17 cellular contexts compared by ENCODE assay signal in the genomic region with DNA sequence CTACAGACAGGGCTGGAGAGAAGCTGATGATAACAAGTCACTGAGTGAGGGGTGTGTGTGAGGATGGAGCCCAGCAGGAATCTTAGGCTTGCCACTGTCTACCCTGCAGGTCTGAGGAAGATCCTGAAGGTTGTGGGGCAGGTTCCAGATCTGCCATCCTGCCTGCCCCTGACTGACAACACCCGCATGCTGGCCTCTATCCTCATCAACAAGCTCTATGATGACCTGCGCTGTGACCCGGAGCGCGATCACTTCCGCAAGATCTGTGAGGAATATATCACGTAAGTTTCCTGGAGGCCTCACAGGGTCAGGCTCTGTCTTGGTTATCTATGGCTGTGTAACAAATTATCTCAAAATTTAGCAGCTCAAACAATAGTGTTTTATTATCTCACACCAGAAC. TPM values are rescaled to one million over a fixed set of nuclear protein-coding genes. Genes with fewer than 3 reads are reported as not detected.
A peak's percentile ranks its signal among the peaks of the same experiment; 100 is the strongest.
DNase-seq lines count a peak whose midpoint lies in the region; ATAC-seq, FAIRE-seq and TF ChIP-seq lines count a peak whose summit lies in the region.
"Had no signal": no experiment of that assay in that cellular context is flagged by ENCODE, and none has a peak within 500 bp of the region (broad histone marks: within the 10 kb centered on the region; RNA-seq: fewer than 3 reads in every experiment).

No MANE protein-coding gene starts in this region.

- no peaks in the 10 kb centered on the region for H3K36me3 ChIP-seq in CD4-positive, alpha-beta memory T cell (ENCODE audit: insufficient read depth, low read length)
- H3K36me3 ChIP-seq in bronchial epithelial cell (ENCODE audit: control insufficient read depth, insufficient read depth, low read length), result no peaks in the 10 kb centered on the region
- no peaks in the 10 kb centered on the region for H3K36me3 ChIP-seq in testis (ENCODE audit: low read depth, missing control alignments)
- H3K36me3 ChIP-seq in mammary epithelial cell (ENCODE audit: insufficient read depth, low read length), result no peaks in the 10 kb centered on the region
- no peaks in the 10 kb centered on the region for H3K36me3 ChIP-seq in MM.1S (replicated peaks; ENCODE audit: insufficient read depth, low read length)
- H3K36me3 ChIP-seq: BLaER1 had no signal

- FAIRE-seq in bronchial epithelial cell (lab: Jason Lieb, UNC), result peak; percentile 28
- FAIRE-seq: G401.6, GM12891 had no signal

- POLR2A ChIA-PET in CD4-positive, alpha-beta memory T cell (lab: Charles Lee; ENCODE audit: partially characterized antibody), result interaction anchor here (6.3 to 12.0 kb wide), 2 partner anchors 78 to 371 kb away, joined by 37 to 117 read pairs; partner anchors contain the start of genes SLFN12L and SLFN5

- ATAC-seq in HG02840 (IDR thresholded peaks at IDR 0.05; ENCODE audit: low FRiP score, unreplicated experiment), result no peak

- no peak overlapping the region for H3K27ac ChIP-seq in CD4-positive, alpha-beta memory T cell (ENCODE audit: low read depth, low read length)
- H3K27ac ChIP-seq in testis, result no peak overlapping the region
- no peak overlapping the region for H3K27ac ChIP-seq in mammary epithelial cell (ENCODE audit: insufficient read depth, low read depth, low read length)
- H3K27ac ChIP-seq in MM.1S (ENCODE audit: low read length), result no peak overlapping the region
- H3K27ac ChIP-seq: BLaER1, GM23248 had no signal

- no peaks in the 10 kb centered on the region for H3K27me3 Mint-ChIP-seq in CD4-positive, alpha-beta memory T cell
- peaks cover 37% of the 10 kb centered on the region for H3K27me3 Mint-ChIP-seq in nephron progenitor cell (ENCODE audit: low read depth, poor library complexity)

- no peaks in the 10 kb centered on the region for H3F3A ChIP-seq in MM.1S (ENCODE audit: insufficient read depth, low read length)

- no peak overlapping the region for H3K4me3 Mint-ChIP-seq in CD4-positive, alpha-beta memory T cell
- no peak overlapping the region for H3K4me3 Mint-ChIP-seq in nephron progenitor cell

- H3K4me1 Mint-ChIP-seq in CD4-positive, alpha-beta memory T cell, result peaks cover 37 to 78% (median 55%) of the 10 kb centered on the region in 4 donors
- H3K4me1 Mint-ChIP-seq in nephron progenitor cell, result no peaks in the 10 kb centered on the region

- H3K4me3 ChIP-seq in CD4-positive, alpha-beta memory T cell (ENCODE audit: low read length in 2 of 2), result no peak overlapping the region
- H3K4me3 ChIP-seq in bronchial epithelial cell (ENCODE audit: low read depth, low read length) (no peak overlapping the region), testis (no peak overlapping the region), mammary epithelial cell (replicated peaks in 1 of 3; ENCODE audit: insufficient read depth in 1 of 3, low read depth in 2 of 3, low read length in 3 of 3) (no peak overlapping the region), MM.1S (ENCODE audit: low read length) (no peak overlapping the region)
- H3K4me3 ChIP-seq: BLaER1, GM23248 had no signal

- H4K20me1 ChIP-seq in mammary epithelial cell (ENCODE audit: insufficient read depth, low read length), result no peaks in the 10 kb centered on the region
- no peaks in the 10 kb centered on the region for H4K20me1 ChIP-seq in MM.1S (ENCODE audit: insufficient read depth, low read length)
- H4K20me1 ChIP-seq: BLaER1 had no signal

- H3K9me3 ChIP-seq in CD4-positive, alpha-beta memory T cell (ENCODE audit: control insufficient read depth in 1 of 2, low read length in 2 of 2), result no peaks in the 10 kb centered on the region
- H3K9me3 ChIP-seq in testis (no peaks in the 10 kb centered on the region), mammary epithelial cell (replicated peaks; ENCODE audit: insufficient read depth, low read length) (no peaks in the 10 kb centered on the region), MM.1S (replicated peaks; ENCODE audit: insufficient read depth, low read length) (no peaks in the 10 kb centered on the region)
- H3K9me3 ChIP-seq: BLaER1 had no signal

- H3K79me2 ChIP-seq in mammary epithelial cell (ENCODE audit: insufficient read depth, low read length), result no peaks in the 10 kb centered on the region
- no peaks in the 10 kb centered on the region for H3K79me2 ChIP-seq in MM.1S (ENCODE audit: low read length)

- no TSS peak for BruUV-seq in mammary epithelial cell (replicated peaks; lab: Mats Ljungman, UMichigan)

- dilution Hi-C loops in mammary epithelial cell (cut with HindIII; ENCODE audit: low sequenced_read_pairs), result no loop called here

- H3K4me2 ChIP-seq in mammary epithelial cell (ENCODE audit: insufficient read depth, low read depth, low read length) (no peak overlapping the region), MM.1S (ENCODE audit: low read depth, low read length) (no peak overlapping the region)
- H3K4me2 ChIP-seq: BLaER1 had no signal

- no peak for TF ChIP-seq POLR2A in testis (IDR thresholded peaks at IDR 0.05)

- no peak overlapping the region for H3K9ac ChIP-seq in mammary epithelial cell (ENCODE audit: insufficient read depth, low read length)
- no peak overlapping the region for H3K9ac ChIP-seq in MM.1S (ENCODE audit: low read length)
- H3K9ac ChIP-seq: BLaER1, GM23248 had no signal

- H3K9me2 ChIP-seq in MM.1S (replicated peaks; ENCODE audit: insufficient read depth, low read length), result no peaks in the 10 kb centered on the region

- peak overlapping the region in 6 of 7 donors; percentile 8 to 94 (median 50) for H3K27ac Mint-ChIP-seq in CD4-positive, alpha-beta memory T cell
- H3K27ac Mint-ChIP-seq in nephron progenitor cell, result peak overlapping the region; percentile 68

- H2AFZ ChIP-seq in mammary epithelial cell (ENCODE audit: low read depth, low read length) (no peak overlapping the region), MM.1S (ENCODE audit: low read length) (no peak overlapping the region)
- H2AFZ ChIP-seq: GM23248 had no signal

- DNase-seq in CD4-positive, alpha-beta memory T cell, result no peak
- DNase-seq in bronchial epithelial cell (ENCODE audit: low read depth) (no peak), nephron progenitor cell (no peak), testis (peak; percentile 25), mammary epithelial cell (no peak), MM.1S (no peak)
- DNase-seq: 8988T, AML-193, DMS153, DMS79 treated with DMSO at 0.1 percent for 48 hours, EL, GM23248, H7 had no signal

- H3K9me3 Mint-ChIP-seq in CD4-positive, alpha-beta memory T cell, result no peaks in the 10 kb centered on the region
- no peaks in the 10 kb centered on the region for H3K9me3 Mint-ChIP-seq in nephron progenitor cell

- in situ Hi-C loops in mammary epithelial cell (cut with MboI; ENCODE audit: low sequenced_read_pairs in 2 of 2), result loop anchor here (10.0 to 25.0 kb wide), 2 partner anchors 151 to 573 kb away; partner anchors contain the start of gene RASL10B (in 2 of the 2)

- 88 to 95% methylated on average over 7 of the region's 7 CpGs for WGBS in testis, 2 donors
- 94% methylated on average over 6 of the region's 7 CpGs for WGBS in mammary epithelial cell (ENCODE audit: low coverage, missing lambda C conversion rate)

- intact Hi-C loops in CD4-positive, alpha-beta memory T cell (cut with micrococcal nuclease), result loop anchor here (5.0 kb wide), 1 partner anchor 323 kb away; no protein-coding TSS in a partner anchor
- intact Hi-C loops in testis (cut with DNase I; ENCODE audit: low total_unique reads), result no loop called here
- intact Hi-C loops in mammary epithelial cell (cut with micrococcal nuclease), result no loop called here

- H3K36me3 Mint-ChIP-seq in CD4-positive, alpha-beta memory T cell, result no peaks in the 10 kb centered on the region
- no peaks in the 10 kb centered on the region for H3K36me3 Mint-ChIP-seq in nephron progenitor cell (ENCODE audit: low read depth)

- peaks cover 54% of the 10 kb centered on the region for H3K4me1 ChIP-seq in CD4-positive, alpha-beta memory T cell (ENCODE audit: insufficient read depth, low read length)
- H3K4me1 ChIP-seq in testis (no peaks in the 10 kb centered on the region), mammary epithelial cell (ENCODE audit: insufficient read depth, low read length) (peaks cover 40% of the 10 kb centered on the region), MM.1S (ENCODE audit: low read length) (no peaks in the 10 kb centered on the region)
- H3K4me1 ChIP-seq: BLaER1 had no signal

- H3K27me3 ChIP-seq in CD4-positive, alpha-beta memory T cell (ENCODE audit: insufficient read depth, low read length), result no peaks in the 10 kb centered on the region
- H3K27me3 ChIP-seq in bronchial epithelial cell (ENCODE audit: control insufficient read depth, insufficient read depth, low read length) (no peaks in the 10 kb centered on the region), testis (no peaks in the 10 kb centered on the region), mammary epithelial cell (ENCODE audit: insufficient read depth, low read length) (no peaks in the 10 kb centered on the region), MM.1S (replicated peaks; ENCODE audit: insufficient read depth, low read length) (no peaks in the 10 kb centered on the region)
- H3K27me3 ChIP-seq: BLaER1 had no signal

- TF ChIP-seq CTCF in bronchial epithelial cell (IDR thresholded peaks at IDR 0.05; ENCODE audit: insufficient read depth, low read length, severe bottlenecking) (no peak), nephron progenitor cell (IDR thresholded peaks at IDR 0.05) (no peak), testis (IDR thresholded peaks at IDR 0.05) (no peak), mammary epithelial cell (conservative IDR thresholded peaks at IDR 0.05 in 1 of 2, IDR thresholded peaks at IDR 0.05 in 1 of 2; ENCODE audit: extremely low read depth in 1 of 2, insufficient read depth in 1 of 2, low read depth in 1 of 2, low read length in 2 of 2) (no peak), MM.1S (IDR thresholded peaks at IDR 0.05; ENCODE audit: low read length) (no peak)

- CTCF ChIA-PET in CD4-positive, alpha-beta memory T cell (lab: Charles Lee; ENCODE audit: partially characterized antibody), result interaction anchor here (1.7 to 9.7 kb wide), 2 partner anchors 23 to 373 kb away, joined by 4 to 111 read pairs; partner anchors contain the start of genes NLE1 and SLFN12L
- CTCF ChIA-PET in mammary epithelial cell (lab: Charles Lee; ENCODE audit: low non-redundant PET), result no interaction called here

RNA-seq across cellular contexts. Expression of gene UNC45B, which starts 16.3 kb away (rescaled TPM):
- total RNA-seq in CD4-positive, alpha-beta memory T cell, result under 1 TPM; 0.69 to 0.73 TPM
- under 1 TPM; 0.13 to 0.58 TPM for polyA plus RNA-seq in CD4-positive, alpha-beta memory T cell
- not detected in 2 replicates for total RNA-seq in bronchial epithelial cell
- total RNA-seq in testis, result 1 to 10 TPM in 1 of 2 donors, under 1 TPM in 1; 0.68 to 1.1 TPM
- 2.2 TPM for polyA plus RNA-seq in testis (ENCODE audit: insufficient read depth, low read depth, low replicate concordance)
- under 1 TPM; under 0.01 to 0.19 TPM for total RNA-seq in mammary epithelial cell
- polyA plus RNA-seq in mammary epithelial cell, result 0.06 TPM
- polyA minus RNA-seq in mammary epithelial cell, result not detected
- total RNA-seq: GM23248 had no signal
- polyA plus RNA-seq: GM23248 had no signal

RNA-seq across cellular contexts. Expression of gene NLE1, which starts 21.8 kb away (rescaled TPM):
- 10 to 100 TPM; 20.1 to 20.5 TPM for total RNA-seq in CD4-positive, alpha-beta memory T cell
- polyA plus RNA-seq in CD4-positive, alpha-beta memory T cell, result 1 to 10 TPM; 4.4 to 4.8 TPM
- total RNA-seq in bronchial epithelial cell (10.2 and 32.4 TPM in 2 replicates), testis (10 to 100 TPM; 14.6 to 15.4 TPM), mammary epithelial cell (10 to 100 TPM; 22.2 to 27.4 TPM)
- polyA plus RNA-seq in testis (ENCODE audit: insufficient read depth, low read depth, low replicate concordance) (12.8 TPM), mammary epithelial cell (23.2 TPM)
- 17.1 TPM for polyA minus RNA-seq in mammary epithelial cell

RNA-seq across cellular contexts. Expression of gene SLC35G3, which starts 30.3 kb away (rescaled TPM):
- not detected for total RNA-seq in CD4-positive, alpha-beta memory T cell
- polyA plus RNA-seq in CD4-positive, alpha-beta memory T cell, result under 1 TPM in 1 of 2 donors, not detected in 1; 0.09 TPM
- total RNA-seq in bronchial epithelial cell (not detected in 2 replicates), testis (1 to 10 TPM in 1 of 2 donors, under 1 TPM in 1; 0.99 to 4.1 TPM), mammary epithelial cell (not detected)
- polyA plus RNA-seq in testis (ENCODE audit: insufficient read depth, low read depth, low replicate concordance) (2.7 TPM), mammary epithelial cell (not detected)
- not detected for polyA minus RNA-seq in mammary epithelial cell
- total RNA-seq: GM23248, H7 had no signal
- polyA plus RNA-seq: GM23248 had no signal

RNA-seq across cellular contexts. Expression of gene FNDC8, which starts 42.5 kb away (rescaled TPM):
- not detected for total RNA-seq in CD4-positive, alpha-beta memory T cell
- polyA plus RNA-seq in CD4-positive, alpha-beta memory T cell, result not detected
- total RNA-seq in bronchial epithelial cell, result not detected in 2 replicates
- 100 to 1,000 TPM in 1 of 2 donors, 10 to 100 TPM in 1; 39.0 to 120 TPM for total RNA-seq in testis
- polyA plus RNA-seq in testis (ENCODE audit: insufficient read depth, low read depth, low replicate concordance), result 138 TPM
- total RNA-seq in mammary epithelial cell, result not detected
- polyA plus RNA-seq in mammary epithelial cell, result not detected
- polyA minus RNA-seq in mammary epithelial cell, result not detected
- total RNA-seq: GM23248 had no signal
- polyA plus RNA-seq: GM23248 had no signal

RNA-seq across cellular contexts. Expression of gene RAD51D, which starts 44.2 kb away (rescaled TPM):
- total RNA-seq in CD4-positive, alpha-beta memory T cell, result 10 to 100 TPM; 21.5 to 29.2 TPM
- polyA plus RNA-seq in CD4-positive, alpha-beta memory T cell, result 10 to 100 TPM in 1 of 2 donors, 1 to 10 TPM in 1; 6.1 to 12.0 TPM
- 1.4 and 2.4 TPM in 2 replicates for total RNA-seq in bronchial epithelial cell
- total RNA-seq in testis, result 10 to 100 TPM; 16.8 to 18.4 TPM
- polyA plus RNA-seq in testis (ENCODE audit: insufficient read depth, low read depth, low replicate concordance), result 24.3 TPM
- 10 to 100 TPM in 1 of 2 donors, 1 to 10 TPM in 1; 8.5 to 15.0 TPM for total RNA-seq in mammary epithelial cell
- 9.9 TPM for polyA plus RNA-seq in mammary epithelial cell
- 0.88 TPM for polyA minus RNA-seq in mammary epithelial cell
